1 cellular context compared by ENCODE assay signal in the genomic region with DNA sequence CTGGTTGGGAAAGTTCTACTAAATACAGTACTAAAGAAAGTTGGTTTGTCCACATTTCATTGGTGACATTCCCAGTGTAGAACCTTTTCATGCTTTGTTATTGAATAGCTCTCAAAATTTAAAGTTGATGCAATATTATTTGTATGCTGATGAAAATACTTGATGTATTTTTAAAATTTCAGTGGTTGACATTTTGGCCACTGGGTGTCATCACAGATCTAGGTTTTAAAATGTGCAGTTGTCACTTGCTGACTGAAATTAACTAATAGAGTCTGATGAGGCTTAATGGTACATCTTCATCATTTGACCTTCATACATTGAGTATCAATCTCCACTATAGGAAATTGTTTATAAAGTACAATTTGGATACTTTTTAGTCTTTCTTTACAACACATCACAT.
TF ChIP-seq lines count a peak whose summit lies in the region.

No MANE protein-coding gene starts in this region.

TF ChIP-seq in WTC11, 78 proteins besides CTCF, POLR2A, EP300 and RAD21 (continued from another document):
- TF ChIP-seq, protein P1, sequence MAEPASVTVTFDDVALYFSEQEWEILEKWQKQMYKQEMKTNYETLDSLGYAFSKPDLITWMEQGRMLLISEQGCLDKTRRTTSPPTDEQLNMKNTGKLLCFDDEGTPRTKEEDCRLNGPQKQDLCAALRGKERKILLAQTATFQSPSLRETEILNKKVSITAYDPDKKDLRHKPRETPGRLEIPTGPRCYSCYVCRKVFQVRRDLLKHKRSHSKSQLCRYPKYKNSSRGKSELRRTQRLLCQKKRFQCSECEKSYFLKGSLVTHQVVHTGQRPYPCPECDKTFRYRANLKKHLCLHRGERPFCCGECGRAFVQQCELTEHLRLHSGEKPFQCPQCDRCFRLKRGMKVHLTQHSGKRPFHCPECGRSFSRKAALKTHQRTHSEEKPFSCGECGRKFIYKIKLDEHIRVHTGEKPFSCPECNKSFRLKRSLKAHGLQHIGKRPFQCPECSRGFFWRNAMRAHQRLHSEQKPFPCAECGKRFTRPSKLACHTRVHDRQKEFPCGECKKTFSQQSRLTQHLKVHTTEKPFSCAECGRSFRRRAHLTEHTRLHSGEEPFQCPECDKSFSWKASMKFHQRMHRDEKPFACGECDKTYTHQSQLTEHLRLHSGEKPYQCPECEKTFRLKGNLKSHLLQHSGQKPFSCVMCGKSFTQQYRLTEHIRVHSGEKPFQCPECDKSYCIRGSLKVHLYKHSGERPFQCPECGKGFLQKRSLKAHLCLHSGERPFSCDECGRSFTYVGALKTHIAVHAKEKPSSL (CRISPR knock-in tag; conservative IDR thresholded peaks at IDR 0.05) = no peak
- TF ChIP-seq, protein P2, sequence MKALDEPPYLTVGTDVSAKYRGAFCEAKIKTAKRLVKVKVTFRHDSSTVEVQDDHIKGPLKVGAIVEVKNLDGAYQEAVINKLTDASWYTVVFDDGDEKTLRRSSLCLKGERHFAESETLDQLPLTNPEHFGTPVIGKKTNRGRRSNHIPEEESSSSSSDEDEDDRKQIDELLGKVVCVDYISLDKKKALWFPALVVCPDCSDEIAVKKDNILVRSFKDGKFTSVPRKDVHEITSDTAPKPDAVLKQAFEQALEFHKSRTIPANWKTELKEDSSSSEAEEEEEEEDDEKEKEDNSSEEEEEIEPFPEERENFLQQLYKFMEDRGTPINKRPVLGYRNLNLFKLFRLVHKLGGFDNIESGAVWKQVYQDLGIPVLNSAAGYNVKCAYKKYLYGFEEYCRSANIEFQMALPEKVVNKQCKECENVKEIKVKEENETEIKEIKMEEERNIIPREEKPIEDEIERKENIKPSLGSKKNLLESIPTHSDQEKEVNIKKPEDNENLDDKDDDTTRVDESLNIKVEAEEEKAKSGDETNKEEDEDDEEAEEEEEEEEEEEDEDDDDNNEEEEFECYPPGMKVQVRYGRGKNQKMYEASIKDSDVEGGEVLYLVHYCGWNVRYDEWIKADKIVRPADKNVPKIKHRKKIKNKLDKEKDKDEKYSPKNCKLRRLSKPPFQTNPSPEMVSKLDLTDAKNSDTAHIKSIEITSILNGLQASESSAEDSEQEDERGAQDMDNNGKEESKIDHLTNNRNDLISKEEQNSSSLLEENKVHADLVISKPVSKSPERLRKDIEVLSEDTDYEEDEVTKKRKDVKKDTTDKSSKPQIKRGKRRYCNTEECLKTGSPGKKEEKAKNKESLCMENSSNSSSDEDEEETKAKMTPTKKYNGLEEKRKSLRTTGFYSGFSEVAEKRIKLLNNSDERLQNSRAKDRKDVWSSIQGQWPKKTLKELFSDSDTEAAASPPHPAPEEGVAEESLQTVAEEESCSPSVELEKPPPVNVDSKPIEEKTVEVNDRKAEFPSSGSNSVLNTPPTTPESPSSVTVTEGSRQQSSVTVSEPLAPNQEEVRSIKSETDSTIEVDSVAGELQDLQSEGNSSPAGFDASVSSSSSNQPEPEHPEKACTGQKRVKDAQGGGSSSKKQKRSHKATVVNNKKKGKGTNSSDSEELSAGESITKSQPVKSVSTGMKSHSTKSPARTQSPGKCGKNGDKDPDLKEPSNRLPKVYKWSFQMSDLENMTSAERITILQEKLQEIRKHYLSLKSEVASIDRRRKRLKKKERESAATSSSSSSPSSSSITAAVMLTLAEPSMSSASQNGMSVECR (CRISPR knock-in tag; IDR thresholded peaks at IDR 0.05; ENCODE audit: borderline replicate concordance) = no peak
- TF ChIP-seq SP1 (CRISPR knock-in tag; conservative IDR thresholded peaks at IDR 0.05) (no peak), ELF4 (CRISPR knock-in tag; IDR thresholded peaks at IDR 0.05; ENCODE audit: low read depth) (no peak), GRHL2 (CRISPR knock-in tag; IDR thresholded peaks at IDR 0.05; ENCODE audit: insufficient replicate concordance, severe bottlenecking) (no peak), JAZF1 (CRISPR knock-in tag; IDR thresholded peaks at IDR 0.05) (no peak), TCF7 (CRISPR knock-in tag; IDR thresholded peaks at IDR 0.05; ENCODE audit: low read depth) (no peak), ZNF396 (CRISPR knock-in tag; IDR thresholded peaks at IDR 0.05; ENCODE audit: borderline replicate concordance) (no peak), FOXK1 (CRISPR knock-in tag; IDR thresholded peaks at IDR 0.05) (no peak), NR2C2 (CRISPR knock-in tag; IDR thresholded peaks at IDR 0.05) (no peak), CREB1 (CRISPR knock-in tag; IDR thresholded peaks at IDR 0.05) (no peak), TEAD4 (CRISPR knock-in tag; IDR thresholded peaks at IDR 0.05) (no peak)
- TF ChIP-seq, protein P3, sequence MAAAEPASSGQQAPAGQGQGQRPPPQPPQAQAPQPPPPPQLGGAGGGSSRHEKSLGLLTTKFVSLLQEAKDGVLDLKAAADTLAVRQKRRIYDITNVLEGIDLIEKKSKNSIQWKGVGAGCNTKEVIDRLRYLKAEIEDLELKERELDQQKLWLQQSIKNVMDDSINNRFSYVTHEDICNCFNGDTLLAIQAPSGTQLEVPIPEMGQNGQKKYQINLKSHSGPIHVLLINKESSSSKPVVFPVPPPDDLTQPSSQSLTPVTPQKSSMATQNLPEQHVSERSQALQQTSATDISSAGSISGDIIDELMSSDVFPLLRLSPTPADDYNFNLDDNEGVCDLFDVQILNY (CRISPR knock-in tag; IDR thresholded peaks at IDR 0.05) = no peak
- TF ChIP-seq, protein P4, sequence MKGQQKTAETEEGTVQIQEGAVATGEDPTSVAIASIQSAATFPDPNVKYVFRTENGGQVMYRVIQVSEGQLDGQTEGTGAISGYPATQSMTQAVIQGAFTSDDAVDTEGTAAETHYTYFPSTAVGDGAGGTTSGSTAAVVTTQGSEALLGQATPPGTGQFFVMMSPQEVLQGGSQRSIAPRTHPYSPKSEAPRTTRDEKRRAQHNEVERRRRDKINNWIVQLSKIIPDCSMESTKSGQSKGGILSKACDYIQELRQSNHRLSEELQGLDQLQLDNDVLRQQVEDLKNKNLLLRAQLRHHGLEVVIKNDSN (CRISPR knock-in tag; IDR thresholded peaks at IDR 0.05) = no peak
TF ChIP-seq in WTC11: peak in this region for 0.
